ENCODE assay signal across 8 cellular contexts in genomic region chr3:195744437-195744836, GRCh38.
"Had no signal": no experiment of that assay in that cellular context is flagged by ENCODE, and none has a peak within 500 bp of the region (broad histone marks: within the 10 kb centered on the region; RNA-seq: fewer than 3 reads in every experiment).

No MANE protein-coding gene starts in this region.

- FAIRE-seq: G401.6, GM12878, GM12891, GM12892, GM18507, GM19239 had no signal

- ATAC-seq: GM12878 had no signal

- H3K4me3 ChIP-seq: GM12878 had no signal

- DNase-seq: GDM1, GF-D8 had no signal
